In genomic region chr16:31464781-31465260, GRCh38 we compare ENCODE assay signal across 20 cellular contexts. TPM values are rescaled to one million over a fixed set of nuclear protein-coding genes. Genes with fewer than 3 reads are reported as not detected.
DNase-seq lines count a peak whose midpoint lies in the region; ATAC-seq and TF ChIP-seq lines count a peak whose summit lies in the region.
"Had no signal": no experiment of that assay in that cellular context is flagged by ENCODE, and none has a peak within 500 bp of the region (broad histone marks: within the 10 kb centered on the region; RNA-seq: fewer than 3 reads in every experiment).

No MANE protein-coding gene starts in this region.

- no peak overlapping the region for H3K4me3 Mint-ChIP-seq in activated naive CD8-positive, alpha-beta T cell treated with anti-CD3 and anti-CD28 coated beads, Interleukin-2, amount 10 ng/mL, durations not matched to agents 7 days and 5 days
- H3K4me3 Mint-ChIP-seq in activated naive CD8-positive, alpha-beta T cell treated with anti-CD3 and anti-CD28 coated beads, Interleukin-2, amount 50 U/mL, for 24 hours, result no peak overlapping the region
- H3K4me3 Mint-ChIP-seq: CD8-positive, alpha-beta T cell had no signal

- intact Hi-C loops in spleen (cut with DNase I; ENCODE audit: low total_unique reads), result no loop called here

- POLR2A ChIA-PET in activated naive CD8-positive, alpha-beta T cell treated with anti-CD3 and anti-CD28 coated beads, Interleukin-2, amount 10 ng/mL, durations not matched to agents 7 days and 5 days (lab: Charles Lee), result no interaction called here

- no peak for TF ChIP-seq POLR2A in spleen (IDR thresholded peaks at IDR 0.05)

- no peaks in the 10 kb centered on the region for H3K27me3 ChIP-seq in spleen (replicated peaks in 1 of 7)
- H3K27me3 ChIP-seq: SJCRH30 had no signal

- H3K4me1 Mint-ChIP-seq in activated naive CD8-positive, alpha-beta T cell treated with anti-CD3 and anti-CD28 coated beads, Interleukin-2, amount 10 ng/mL, durations not matched to agents 7 days and 5 days, result peaks cover 30% of the 10 kb centered on the region
- peaks cover 23% of the 10 kb centered on the region for H3K4me1 Mint-ChIP-seq in activated naive CD8-positive, alpha-beta T cell treated with anti-CD3 and anti-CD28 coated beads, Interleukin-2, amount 50 U/mL, for 24 hours

- H3K27me3 Mint-ChIP-seq in activated naive CD8-positive, alpha-beta T cell treated with anti-CD3 and anti-CD28 coated beads, Interleukin-2, amount 10 ng/mL, durations not matched to agents 7 days and 5 days, result no peaks in the 10 kb centered on the region
- no peaks in the 10 kb centered on the region for H3K27me3 Mint-ChIP-seq in activated naive CD8-positive, alpha-beta T cell treated with anti-CD3 and anti-CD28 coated beads, Interleukin-2, amount 50 U/mL, for 24 hours

- peaks cover 15 to 48% (median 21%) of the 10 kb centered on the region in 6 donors for H3K4me1 ChIP-seq in spleen
- H3K4me1 ChIP-seq: SJCRH30 had no signal

- H3K27ac ChIP-seq in spleen, result no peak overlapping the region
- H3K27ac ChIP-seq: 22Rv1, SJCRH30 had no signal

- H3K27ac Mint-ChIP-seq in activated naive CD8-positive, alpha-beta T cell treated with anti-CD3 and anti-CD28 coated beads, Interleukin-2, amount 10 ng/mL, durations not matched to agents 7 days and 5 days, result peak overlapping the region; percentile 48
- H3K27ac Mint-ChIP-seq in activated naive CD8-positive, alpha-beta T cell treated with anti-CD3 and anti-CD28 coated beads, Interleukin-2, amount 50 U/mL, for 24 hours, result no peak overlapping the region
- H3K27ac Mint-ChIP-seq: CD8-positive, alpha-beta T cell had no signal

- WGBS in spleen, 5 donors, result 89 to 97% (median 93%) methylated on average over 10 to 17 of the region's 17 CpGs

- H3K4me3 ChIP-seq in spleen, result no peak overlapping the region
- H3K4me3 ChIP-seq: SJCRH30 had no signal

- ATAC-seq in activated naive CD8-positive, alpha-beta T cell treated with anti-CD3 and anti-CD28 coated beads, Interleukin-2, amount 10 ng/mL, durations not matched to agents 7 days and 5 days (ENCODE audit: low read depth), result no peak
- no peak for ATAC-seq in activated naive CD8-positive, alpha-beta T cell treated with anti-CD3 and anti-CD28 coated beads, Interleukin-2, amount 50 U/mL, for 24 hours
- no peak for ATAC-seq in HG03139 (IDR thresholded peaks at IDR 0.05; ENCODE audit: unreplicated experiment)
- ATAC-seq: CD8-positive, alpha-beta T cell; Panc1 had no signal

- H3K9me3 Mint-ChIP-seq in activated naive CD8-positive, alpha-beta T cell treated with anti-CD3 and anti-CD28 coated beads, Interleukin-2, amount 10 ng/mL, durations not matched to agents 7 days and 5 days, result no peaks in the 10 kb centered on the region
- no peaks in the 10 kb centered on the region for H3K9me3 Mint-ChIP-seq in activated naive CD8-positive, alpha-beta T cell treated with anti-CD3 and anti-CD28 coated beads, Interleukin-2, amount 50 U/mL, for 24 hours
- H3K9me3 Mint-ChIP-seq: CD8-positive, alpha-beta T cell had no signal

- H3K36me3 ChIP-seq in spleen, result peaks cover 4 to 60% (median 49%) of the 10 kb centered on the region in 6 donors
- H3K36me3 ChIP-seq: SJCRH30 had no signal

- DNase-seq in activated naive CD8-positive, alpha-beta T cell treated with anti-CD3 and anti-CD28 coated beads, Interleukin-2, amount 10 ng/mL, durations not matched to agents 7 days and 5 days, result no peak
- no peak for DNase-seq in activated naive CD8-positive, alpha-beta T cell treated with anti-CD3 and anti-CD28 coated beads, Interleukin-2, amount 50 U/mL, for 24 hours
- DNase-seq in epidermal melanocyte (ENCODE audit: insufficient read length, low spot score) (peak; percentile 4), spleen (peak; percentile 72), NCI-H774 (lab: John Stamatoyannopoulos, UW) (no peak)
- DNase-seq: ACHN; C1 segment of cervical spinal cord; CD8-positive, alpha-beta T cell; KG1; NCI-H1092; NCI-H1436 treated with DMSO at 0.1 percent for 48 hours; NCI-H2029; NCI-H226; NCI-H524; NCI-H82; SJCRH30 had no signal

- TF ChIP-seq CTCF in spleen (IDR thresholded peaks at IDR 0.05 in 8 of 11, conservative IDR thresholded peaks at IDR 0.05 in 3 of 11), result no peak

- H3K36me3 Mint-ChIP-seq in activated naive CD8-positive, alpha-beta T cell treated with anti-CD3 and anti-CD28 coated beads, Interleukin-2, amount 10 ng/mL, durations not matched to agents 7 days and 5 days, result peaks cover 10% of the 10 kb centered on the region
- peaks cover 20% of the 10 kb centered on the region for H3K36me3 Mint-ChIP-seq in activated naive CD8-positive, alpha-beta T cell treated with anti-CD3 and anti-CD28 coated beads, Interleukin-2, amount 50 U/mL, for 24 hours (ENCODE audit: low read depth)

- no peaks in the 10 kb centered on the region for H3K9me3 ChIP-seq in spleen
- H3K9me3 ChIP-seq: SJCRH30 had no signal

RNA-seq across cellular contexts. Expression of gene ARMC5, which starts 5.5 kb away (rescaled TPM):
- total RNA-seq in activated naive CD8-positive, alpha-beta T cell treated with anti-CD3 and anti-CD28 coated beads, Interleukin-2, amount 10 ng/mL, durations not matched to agents 7 days and 5 days, result 10 to 100 TPM; 12.9 to 13.6 TPM
- 10 to 100 TPM in 6 of 7 donors, 1 to 10 TPM in 1; 9.2 to 13.9 (median 11.7) TPM for total RNA-seq in spleen
- 10 to 100 TPM in 2 of 3 donors, 1 to 10 TPM in 1; 8.8 to 23.5 (median 16.2) TPM for polyA plus RNA-seq in spleen

RNA-seq across cellular contexts. Expression of gene TGFB1I1, which starts 7.1 kb away (rescaled TPM):
- total RNA-seq in activated naive CD8-positive, alpha-beta T cell treated with anti-CD3 and anti-CD28 coated beads, Interleukin-2, amount 10 ng/mL, durations not matched to agents 7 days and 5 days, result 1 to 10 TPM; 1.4 to 1.5 TPM
- total RNA-seq in spleen, result 10 to 100 TPM; 17.6 to 69.0 (median 36.4) TPM
- 10 to 100 TPM; 10.7 to 23.6 (median 13.5) TPM for polyA plus RNA-seq in spleen

RNA-seq across cellular contexts. Expression of gene SLC5A2, which starts 18.1 kb away (rescaled TPM):
- 1 to 10 TPM in 1 of 2 experiments, under 1 TPM in 1; 0.53 to 1.0 TPM for total RNA-seq in activated naive CD8-positive, alpha-beta T cell treated with anti-CD3 and anti-CD28 coated beads, Interleukin-2, amount 10 ng/mL, durations not matched to agents 7 days and 5 days
- 1 to 10 TPM in 1 of 7 donors, under 1 TPM in 3, not detected in 3; 0.17 to 1.2 (median 0.53) TPM for total RNA-seq in spleen
- 1 to 10 TPM; 1.3 to 2.3 (median 1.7) TPM for polyA plus RNA-seq in spleen
- total RNA-seq: G401 had no signal

RNA-seq across cellular contexts. Expression of gene ZNF843, which starts 22.2 kb away (rescaled TPM):
- under 1 TPM; 0.20 to 0.30 TPM for total RNA-seq in activated naive CD8-positive, alpha-beta T cell treated with anti-CD3 and anti-CD28 coated beads, Interleukin-2, amount 10 ng/mL, durations not matched to agents 7 days and 5 days
- total RNA-seq in spleen, result 1 to 10 TPM in 2 of 7 donors, under 1 TPM in 5; 0.52 to 1.7 (median 0.69) TPM
- polyA plus RNA-seq in spleen, result under 1 TPM; 0.10 to 0.15 (median 0.12) TPM
- total RNA-seq: CD8-positive, alpha-beta T cell had no signal

RNA-seq across cellular contexts. Expression of gene COX6A2, which starts 36.7 kb away (rescaled TPM):
- total RNA-seq in activated naive CD8-positive, alpha-beta T cell treated with anti-CD3 and anti-CD28 coated beads, Interleukin-2, amount 10 ng/mL, durations not matched to agents 7 days and 5 days, result not detected
- total RNA-seq in spleen, result not detected
- under 1 TPM in 2 of 3 donors, not detected in 1; 0.79 to 0.80 TPM for polyA plus RNA-seq in spleen
- total RNA-seq: CD8-positive, alpha-beta T cell; G401; SJCRH30 had no signal

Comparison
In these comparisons a context has a peak if more than half of its experiments do, and no peak if none do; other contexts are left out.
1. DNase-seq: peak in epidermal melanocyte (single experiment) and spleen (single experiment); none in activated naive CD8-positive, alpha-beta T cell treated with anti-CD3 and anti-CD28 coated beads, Interleukin-2, amount 10 ng/mL, durations not matched to agents 7 days and 5 days (single experiment), activated naive CD8-positive, alpha-beta T cell treated with anti-CD3 and anti-CD28 coated beads, Interleukin-2, amount 50 U/mL, for 24 hours (single experiment) and NCI-H774 (single experiment).
2. RNA of gene TGFB1I1, which starts 7.1 kb away (total RNA-seq): 17.6 to 69.0 TPM in spleen; 1.4 to 1.5 TPM in activated naive CD8-positive, alpha-beta T cell treated with anti-CD3 and anti-CD28 coated beads, Interleukin-2, amount 10 ng/mL, durations not matched to agents 7 days and 5 days; every median in the first group is over 4 times any median in the second.